1 cellular context compared by ENCODE assay signal in the genomic region with DNA sequence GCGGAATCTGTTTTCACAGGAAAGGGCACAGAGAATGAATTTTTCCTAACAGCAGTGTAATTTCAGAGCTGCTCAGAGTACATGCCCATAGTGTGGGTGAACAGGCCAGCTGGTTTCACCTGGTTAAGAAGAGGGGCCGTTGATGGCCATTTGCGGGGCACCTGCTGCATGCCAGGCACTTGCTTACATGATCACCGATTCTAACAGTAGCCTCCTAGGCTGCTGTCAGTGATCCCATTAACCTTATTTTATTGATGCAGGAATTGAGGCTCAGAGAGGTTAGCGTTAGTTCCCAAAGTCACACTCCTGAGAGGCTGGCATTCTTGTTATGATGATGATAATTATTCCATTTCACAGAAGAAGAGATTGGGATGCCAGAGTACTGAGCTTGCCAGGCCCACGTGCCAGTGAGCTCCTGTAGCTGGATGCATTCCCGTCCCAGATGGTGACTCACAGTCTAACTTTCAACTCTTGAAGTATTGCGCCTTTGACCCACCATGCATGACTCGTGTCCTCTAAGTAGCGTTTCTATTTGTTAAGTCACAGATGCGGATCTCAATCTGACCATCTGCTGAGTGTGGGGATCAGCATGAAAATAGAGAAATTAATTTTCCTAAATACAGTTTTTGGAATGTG.
TF ChIP-seq lines count a peak whose summit lies in the region.

No MANE protein-coding gene starts in this region.

TF ChIP-seq in Ishikawa, 13 proteins besides CTCF, POLR2A, EP300 and RAD21 (continued from another document):
- TF ChIP-seq, protein P1, sequence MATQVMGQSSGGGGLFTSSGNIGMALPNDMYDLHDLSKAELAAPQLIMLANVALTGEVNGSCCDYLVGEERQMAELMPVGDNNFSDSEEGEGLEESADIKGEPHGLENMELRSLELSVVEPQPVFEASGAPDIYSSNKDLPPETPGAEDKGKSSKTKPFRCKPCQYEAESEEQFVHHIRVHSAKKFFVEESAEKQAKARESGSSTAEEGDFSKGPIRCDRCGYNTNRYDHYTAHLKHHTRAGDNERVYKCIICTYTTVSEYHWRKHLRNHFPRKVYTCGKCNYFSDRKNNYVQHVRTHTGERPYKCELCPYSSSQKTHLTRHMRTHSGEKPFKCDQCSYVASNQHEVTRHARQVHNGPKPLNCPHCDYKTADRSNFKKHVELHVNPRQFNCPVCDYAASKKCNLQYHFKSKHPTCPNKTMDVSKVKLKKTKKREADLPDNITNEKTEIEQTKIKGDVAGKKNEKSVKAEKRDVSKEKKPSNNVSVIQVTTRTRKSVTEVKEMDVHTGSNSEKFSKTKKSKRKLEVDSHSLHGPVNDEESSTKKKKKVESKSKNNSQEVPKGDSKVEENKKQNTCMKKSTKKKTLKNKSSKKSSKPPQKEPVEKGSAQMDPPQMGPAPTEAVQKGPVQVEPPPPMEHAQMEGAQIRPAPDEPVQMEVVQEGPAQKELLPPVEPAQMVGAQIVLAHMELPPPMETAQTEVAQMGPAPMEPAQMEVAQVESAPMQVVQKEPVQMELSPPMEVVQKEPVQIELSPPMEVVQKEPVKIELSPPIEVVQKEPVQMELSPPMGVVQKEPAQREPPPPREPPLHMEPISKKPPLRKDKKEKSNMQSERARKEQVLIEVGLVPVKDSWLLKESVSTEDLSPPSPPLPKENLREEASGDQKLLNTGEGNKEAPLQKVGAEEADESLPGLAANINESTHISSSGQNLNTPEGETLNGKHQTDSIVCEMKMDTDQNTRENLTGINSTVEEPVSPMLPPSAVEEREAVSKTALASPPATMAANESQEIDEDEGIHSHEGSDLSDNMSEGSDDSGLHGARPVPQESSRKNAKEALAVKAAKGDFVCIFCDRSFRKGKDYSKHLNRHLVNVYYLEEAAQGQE (IDR thresholded peaks at IDR 0.05; ENCODE audit: low read depth): no peak
- no peak for TF ChIP-seq YY1 (IDR thresholded peaks at IDR 0.05; ENCODE audit: low read depth)
- no peak for TF ChIP-seq FOXM1 (IDR thresholded peaks at IDR 0.05; ENCODE audit: borderline replicate concordance, low read depth)
- TF ChIP-seq EGR1 (IDR thresholded peaks at IDR 0.05): no peak
- TF ChIP-seq CEBPB (IDR thresholded peaks at IDR 0.05): no peak
- no peak for TF ChIP-seq ZBTB7A (IDR thresholded peaks at IDR 0.05; ENCODE audit: low read depth)
- peak; percentile 67 for TF ChIP-seq TEAD4 (IDR thresholded peaks at IDR 0.05)
TF ChIP-seq in Ishikawa: peak in this region for 5.
